20 cellular contexts compared by ENCODE assay signal in the genomic region with DNA sequence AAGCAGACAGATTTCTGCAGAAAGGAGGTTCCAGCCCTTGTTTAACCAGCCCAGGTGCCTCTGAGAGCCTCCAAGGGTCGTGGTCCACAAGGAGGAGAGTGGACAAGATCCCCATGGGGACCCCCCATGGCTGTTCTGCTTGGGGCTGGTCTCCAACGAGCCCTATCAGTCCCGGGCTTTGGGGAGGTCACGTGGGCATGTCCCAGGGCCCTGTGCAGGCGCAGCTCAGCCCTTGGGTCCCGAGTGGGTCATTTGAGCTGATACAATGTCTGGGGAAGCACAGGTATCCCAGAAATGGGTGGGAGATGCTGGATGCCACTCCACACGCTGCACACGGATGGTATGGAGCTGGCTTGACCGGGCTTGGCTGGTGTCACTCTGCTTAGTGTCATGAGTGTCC. TPM values are rescaled to one million over a fixed set of nuclear protein-coding genes. Genes with fewer than 3 reads are reported as not detected.
"Had no signal": no experiment of that assay in that cellular context is flagged by ENCODE, and none has a peak within 500 bp of the region (broad histone marks: within the 10 kb centered on the region; RNA-seq: fewer than 3 reads in every experiment).

No MANE protein-coding gene starts in this region.

- H3K4me2 ChIP-seq: KMS-11 had no signal

- H3K9ac ChIP-seq: KMS-11 had no signal

- H3K4me1 ChIP-seq: SJSA1 had no signal

- H3K36me3 ChIP-seq: SJSA1 had no signal

- DNase-seq: Kasumi-1, MM.1S, NCI-H1092 treated with DMSO at 0.1 percent for 48 hours, NCI-H1436, NCI-H187, NCI-H2029, NCI-H2081 treated with DMSO at 0.1 percent for 48 hours, NCI-H2171 treated with DMSO at 0.1 percent for 48 hours, NCI-H524, NCI-H526 treated with DMSO at 0.1 percent for 48 hours, NCI-H774, Right ventricle myocardium superior, RPMI8226, SIG-M5 had no signal

- H3K27ac ChIP-seq: KMS-11, SJSA1, SK-N-MC had no signal

- FAIRE-seq: RCC 7860 had no signal

- H3K9me3 ChIP-seq: SJSA1 had no signal

- H3K4me3 ChIP-seq: SJSA1, SK-N-MC had no signal

RNA-seq across cellular contexts. Expression of gene NPTX2, which starts 57.8 kb away (rescaled TPM):
- total RNA-seq: HT-29, M059J had no signal
